Comparison of ENCODE assay signal across 8 cellular contexts in genomic region chr11:9615031-9615451, GRCh38. TPM values are rescaled to one million over a fixed set of nuclear protein-coding genes. Genes with fewer than 3 reads are reported as not detected.
DNase-seq lines count a peak whose midpoint lies in the region; ATAC-seq, FAIRE-seq and TF ChIP-seq lines count a peak whose summit lies in the region.

No MANE protein-coding gene starts in this region.

- no peak overlapping the region for H2AFZ ChIP-seq in GM12878 (ENCODE audit: control insufficient read depth, low read depth, low read length)
- H2AFZ ChIP-seq in neuronal stem cell (ENCODE audit: low read length), result no peak overlapping the region

- no peaks in the 10 kb centered on the region for H4K20me1 ChIP-seq in GM12878 (ENCODE audit: control insufficient read depth, insufficient read depth)

- no peak overlapping the region for H2BK120ac ChIP-seq in neuronal stem cell (ENCODE audit: low read depth, low read length)

- RAD21 ChIA-PET in GM12878 (lab: Charles Lee; ENCODE audit: unreplicated experiment), result interaction anchor here (0.8 kb wide), 1 partner anchor 49 kb away, joined by 3 read pairs; the partner anchor contains the start of gene SWAP70

- 0% methylated on average over 2 of the region's 2 CpGs for WGBS in GM12878 (ENCODE audit: insufficient coverage, insufficient replicate concordance, low lambda C conversion rate, missing lambda C conversion rate)
- no CpG with 5 or more reads among the region's 2 CpGs for WGBS in neuronal stem cell (ENCODE audit: extremely low coverage in 2 of 2, insufficient read length in 2 of 2, insufficient replicate concordance in 1 of 2), 2 donors
- 58 to 63% methylated on average over 2 of the region's 2 CpGs for WGBS in aorta, 2 donors

- BruUV-seq in GM12878 (replicated peaks; lab: Mats Ljungman, UMichigan), result no TSS peak

- H4K91ac ChIP-seq in neuronal stem cell (ENCODE audit: low read depth, low read length, poor library complexity), result no peak overlapping the region

- H3K14ac ChIP-seq in neuronal stem cell (ENCODE audit: low read length), result no peak overlapping the region

- peak; percentile 65 for DNase-seq in GM06990 (ENCODE audit: extremely low read depth, insufficient read length)
- DNase-seq in GM12878 (ENCODE audit: low read depth, low spot score), result peak; percentile 77
- DNase-seq in neuronal stem cell (ENCODE audit: low spot score), result no peak
- no peak for DNase-seq in H7
- no peak for DNase-seq in activated CD8-positive, alpha-beta memory T cell treated with anti-CD3 and anti-CD28 coated beads, Interleukin-2, amount 50 U/mL, for 48 hours
- DNase-seq in aorta, result no peak

- H3K18ac ChIP-seq in neuronal stem cell (ENCODE audit: low read length), result no peak overlapping the region

- peak overlapping the region; percentile 91 for H3K27ac ChIP-seq in GM12878 (ENCODE audit: control insufficient read depth, insufficient read depth)
- no peak overlapping the region for H3K27ac ChIP-seq in neuronal stem cell (replicated peaks; ENCODE audit: low read length)
- peak overlapping the region in 1 of 2 donors; percentile 76 for H3K27ac ChIP-seq in aorta (ENCODE audit: low read depth in 1 of 2, low read length in 2 of 2)

- intact Hi-C loops in GM12878 (cut with micrococcal nuclease; ENCODE audit: unreplicated experiment), result loop anchor here (2.0 to 10.0 kb wide), 2 partner anchors 48 to 690 kb away; partner anchors contain the start of gene ADM
- intact Hi-C loops in aorta (cut with DNase I), result loop anchor here in 1 of 2 donors (5.0 to 10.0 kb wide), 2 partner anchors 80 to 132 kb away; no protein-coding TSS in a partner anchor

- no peak overlapping the region for H4K8ac ChIP-seq in neuronal stem cell (ENCODE audit: low read depth, low read length)

- peak; percentile 22 for ATAC-seq in GM19468 (IDR thresholded peaks at IDR 0.05; ENCODE audit: extremely low read depth, unreplicated experiment)
- peak; percentile 60 for ATAC-seq in HG03460 (IDR thresholded peaks at IDR 0.05; ENCODE audit: unreplicated experiment)
- ATAC-seq in GM12878, result peak; percentile 75
- no peak for ATAC-seq in aorta (ENCODE audit: low FRiP score)

- TF ChIP-seq EP300 in GM12878 (IDR thresholded peaks at IDR 0.05; ENCODE audit: borderline replicate concordance in 1 of 2, control insufficient read depth in 1 of 2, low read depth in 2 of 2, low read length in 2 of 2), result peak; percentile 55 to 59; a peak in 2 of 4 replicates

- H3K4ac ChIP-seq in neuronal stem cell (ENCODE audit: low read length), result no peak overlapping the region

- H3K27me3 ChIP-seq in GM06990 (replicated peaks; ENCODE audit: control insufficient read depth, insufficient read depth, low read length) (no peaks in the 10 kb centered on the region), GM12878 (replicated peaks in 1 of 2; ENCODE audit: control insufficient read depth in 2 of 2, insufficient read depth in 2 of 2, low read length in 1 of 2) (no peaks in the 10 kb centered on the region), neuronal stem cell (ENCODE audit: control insufficient read depth in 3 of 3, insufficient read depth in 3 of 3, low read depth in 1 of 3, low read length in 3 of 3) (peaks cover 0 to 3% (median 0%) of the 10 kb centered on the region in 3 experiments), H7 (ENCODE audit: control insufficient read depth, insufficient read depth, low read length) (no peaks in the 10 kb centered on the region), aorta (ENCODE audit: control insufficient read depth in 1 of 2, insufficient read depth in 2 of 2, low read length in 1 of 2) (no peaks in the 10 kb centered on the region)

- peak overlapping the region; percentile 75 for H3K4me2 ChIP-seq in GM12878 (ENCODE audit: control insufficient read depth, insufficient read depth)
- no peak overlapping the region for H3K4me2 ChIP-seq in neuronal stem cell (ENCODE audit: insufficient read depth, low read length, poor library complexity, severe bottlenecking)

- in situ Hi-C loops in GM12878 (cut with MboI), result loop anchor here (10.0 kb wide), 1 partner anchor 690 kb away; the partner anchor contains the start of gene ADM

- H3K9me3 ChIP-seq in GM12878 (replicated peaks; ENCODE audit: control insufficient read depth, insufficient read depth, low read length), result no peaks in the 10 kb centered on the region; the same call in 2 of the 3 replicates
- H3K9me3 ChIP-seq in neuronal stem cell (replicated peaks in 1 of 2; ENCODE audit: control insufficient read depth in 2 of 2, insufficient read depth in 1 of 2, low read depth in 1 of 2, low read length in 2 of 2), result peaks cover 0 to 4% of the 10 kb centered on the region in 2 donors
- H3K9me3 ChIP-seq in aorta (ENCODE audit: control insufficient read depth, low read length), result no peaks in the 10 kb centered on the region

- H2AK5ac ChIP-seq in neuronal stem cell (ENCODE audit: low read depth, low read length), result peak overlapping the region; percentile 14

- H3K4me1 ChIP-seq in GM12878 (ENCODE audit: control insufficient read depth, insufficient read depth, low read length), result peaks cover 43% of the 10 kb centered on the region
- peaks cover 0 to 13% of the 10 kb centered on the region in 2 donors for H3K4me1 ChIP-seq in neuronal stem cell (ENCODE audit: control insufficient read depth in 2 of 2, insufficient read depth in 1 of 2, low read depth in 1 of 2, low read length in 2 of 2)
- H3K4me1 ChIP-seq in aorta (ENCODE audit: control insufficient read depth in 1 of 2, insufficient read depth in 2 of 2, low read length in 2 of 2), result peaks cover 2 to 6% of the 10 kb centered on the region in 2 donors

- peak; percentile 44 for FAIRE-seq in GM12878 (lab: Jason Lieb, UNC)

- no peaks in the 10 kb centered on the region for H3K79me2 ChIP-seq in GM12878 (ENCODE audit: control insufficient read depth, insufficient read depth, low read length)

- no peak overlapping the region for H2BK15ac ChIP-seq in neuronal stem cell (ENCODE audit: low read length)

- H3K4me3 ChIP-seq in GM06990 (replicated peaks; ENCODE audit: low read depth, low read length) (peak overlapping the region; percentile 53), GM12878 (peak overlapping the region; percentile 68), neuronal stem cell (ENCODE audit: low read length in 2 of 2) (no peak overlapping the region), H7 (ENCODE audit: insufficient read depth, low read depth, low read length) (no peak overlapping the region), aorta (ENCODE audit: low read length in 2 of 2) (no peak overlapping the region)

- SMC1A ChIA-PET in GM12878 (lab: Charles Lee; ENCODE audit: uncharacterized antibody, unreplicated experiment), result no interaction called here

- TF ChIP-seq RAD21 in GM12878 (IDR thresholded peaks at IDR 0.05; ENCODE audit: insufficient read depth, low read depth, low read length), result peak; percentile 3; the same call in 1 of the 2 replicates

- H2BK12ac ChIP-seq in neuronal stem cell (ENCODE audit: low read length), result no peak overlapping the region

- H3K9ac ChIP-seq in GM12878 (ENCODE audit: control insufficient read depth, insufficient read depth, low read length) (peak overlapping the region; percentile 79), neuronal stem cell (ENCODE audit: low read depth, low read length, poor library complexity) (no peak overlapping the region)

- no peaks in the 10 kb centered on the region for H3K79me1 ChIP-seq in neuronal stem cell (ENCODE audit: low read depth, low read length)

- CTCF ChIA-PET in GM12878 (lab: Yijun Ruan, JAX), result interaction anchor here (7.0 kb wide), 1 partner anchor 134 kb away, joined by 126 read pairs; no protein-coding TSS in a partner anchor

- POLR2A ChIA-PET in GM12878 (lab: Charles Lee), result no interaction called here

- H2BK5ac ChIP-seq in neuronal stem cell (ENCODE audit: low read length), result no peak overlapping the region

- no peak for TF ChIP-seq POLR2A in GM12878 (IDR thresholded peaks at IDR 0.05; ENCODE audit: low read depth, low read length)

- H3K36me3 ChIP-seq in GM06990 (ENCODE audit: control insufficient read depth, insufficient read depth, low read length), result no peaks in the 10 kb centered on the region
- H3K36me3 ChIP-seq in GM12878 (ENCODE audit: control insufficient read depth in 2 of 2, insufficient read depth in 2 of 2, low read length in 1 of 2), result no peaks in the 10 kb centered on the region
- H3K36me3 ChIP-seq in neuronal stem cell (replicated peaks in 1 of 2; ENCODE audit: control insufficient read depth in 2 of 2, insufficient read depth in 2 of 2, low read length in 2 of 2), result no peaks in the 10 kb centered on the region
- H3K36me3 ChIP-seq in H7 (replicated peaks; ENCODE audit: control insufficient read depth, insufficient read depth, low read length), result no peaks in the 10 kb centered on the region
- no peaks in the 10 kb centered on the region for H3K36me3 ChIP-seq in aorta (ENCODE audit: control insufficient read depth in 1 of 2, insufficient read depth in 2 of 2, low read length in 1 of 2)

- H3K23ac ChIP-seq in neuronal stem cell (ENCODE audit: low read depth, low read length, poor library complexity), result no peak overlapping the region

- no peak for TF ChIP-seq CTCF in GM06990 (IDR thresholded peaks at IDR 0.05; ENCODE audit: insufficient read depth, low read length, poor library complexity, severe bottlenecking)
- no peak for TF ChIP-seq CTCF in GM12878 (IDR thresholded peaks at IDR 0.05 in 2 of 3, conservative IDR thresholded peaks at IDR 0.05 in 1 of 3; ENCODE audit: control insufficient read depth in 2 of 3, extremely low read depth in 1 of 3, insufficient read depth in 1 of 3, low read depth in 3 of 3, low read length in 3 of 3)

RNA-seq across cellular contexts. Expression of gene WEE1, which starts 41.6 kb away (rescaled TPM):
- 98.0 and 98.8 TPM in 2 replicates for total RNA-seq in GM12878 (2013; cell fraction: nucleolus; rRNA removed)
- 53.9 and 58.4 TPM in 2 replicates for total RNA-seq in GM12878 (2014; rRNA removed)
- 51.1 and 51.4 TPM in 2 replicates for total RNA-seq in GM12878 (2014; rRNA removed; fragmentation: Illumina TruSeq; extraction: Trizol)
- total RNA-seq in GM12878 (2021), result 51.7 and 58.0 TPM in 2 replicates
- 10.7 TPM for polyA plus RNA-seq in GM12878 (2011; ENCODE audit: low read depth)
- 54.1 and 71.9 TPM in 2 replicates for polyA plus RNA-seq in GM12878 (2011; rRNA removed)
- 17.6 and 21.0 TPM in 2 replicates for polyA plus RNA-seq in GM12878 (2011; cell fraction: cytosol; rRNA removed)
- 46.7 and 55.2 TPM in 2 replicates for polyA plus RNA-seq in GM12878 (2011; cell fraction: nucleus; rRNA removed)
- polyA plus RNA-seq in GM12878 (2012), result 16.9 and 21.6 TPM in 2 replicates
- polyA plus RNA-seq in GM12878 (2014; fragmentation: Illumina TruSeq; extraction: Trizol), result 69.5 and 84.0 TPM in 2 replicates
- 10 to 100 TPM; 20.6 to 22.2 TPM for polyA plus RNA-seq in GM12878 (2014; fragmentation: Nextera tagmentation; extraction: Ambion mirVana)
- polyA plus RNA-seq in GM12878 (2014; rRNA removed), result 39.6 and 41.0 TPM in 2 replicates
- 10 to 100 TPM; 13.8 to 28.0 TPM for polyA plus RNA-seq in GM12878 (2016; fragmentation: Nextera tagmentation; extraction: Ambion mirVana)
- 26.8 and 46.9 TPM in 2 replicates for polyA minus RNA-seq in GM12878 (2011; rRNA and poly(A)+ RNA removed)
- 13.4 and 19.4 TPM in 2 replicates for polyA minus RNA-seq in GM12878 (2011; cell fraction: cytosol; rRNA and poly(A)+ RNA removed)
- 35.7 and 71.9 TPM in 2 replicates for polyA minus RNA-seq in GM12878 (2011; cell fraction: nucleus; rRNA and poly(A)+ RNA removed)
- 47.6 TPM for polyA plus RNA-seq in neuronal stem cell (2013, experiment 1 of 2)
- polyA plus RNA-seq in neuronal stem cell (2013, experiment 2 of 2), result 47.9 TPM
- total RNA-seq in H7 (2014; rRNA removed; shearing (Covaris generic)), result 125 and 176 TPM in 2 replicates
- 10 to 100 TPM; 19.5 to 41.3 TPM for total RNA-seq in aorta
- polyA plus RNA-seq in aorta, result 10 to 100 TPM in 1 of 2 donors, 1 to 10 TPM in 1; 9.3 to 28.9 TPM

RNA-seq across cellular contexts. Expression of gene SWAP70, which starts 48.8 kb away (rescaled TPM):
- 27.9 and 32.6 TPM in 2 replicates for total RNA-seq in GM12878 (2013; cell fraction: nucleolus; rRNA removed)
- total RNA-seq in GM12878 (2014; rRNA removed) (35.9 and 40.5 TPM in 2 replicates), GM12878 (2014; rRNA removed; fragmentation: Illumina TruSeq; extraction: Trizol) (61.1 and 62.4 TPM in 2 replicates), GM12878 (2021) (53.0 and 54.0 TPM in 2 replicates), aorta (10 to 100 TPM; 64.4 to 69.0 TPM)
- polyA plus RNA-seq in GM12878 (2011; ENCODE audit: low read depth), result 24.7 TPM
- polyA plus RNA-seq in GM12878 (2011; rRNA removed) (20.6 and 25.0 TPM in 2 replicates), GM12878 (2014; fragmentation: Illumina TruSeq; extraction: Trizol) (60.9 and 69.6 TPM in 2 replicates), GM12878 (2014; fragmentation: Nextera tagmentation; extraction: Ambion mirVana) (10 to 100 TPM; 28.7 to 30.9 TPM), GM12878 (2014; rRNA removed) (32.6 and 36.7 TPM in 2 replicates), GM12878 (2016; fragmentation: Nextera tagmentation; extraction: Ambion mirVana) (10 to 100 TPM; 46.6 to 51.8 TPM), aorta (10 to 100 TPM; 15.8 to 29.8 TPM)
- 11.5 and 15.5 TPM in 2 replicates for polyA plus RNA-seq in GM12878 (2011; cell fraction: cytosol; rRNA removed)
- 5.0 and 8.3 TPM in 2 replicates for polyA plus RNA-seq in GM12878 (2011; cell fraction: nucleus; rRNA removed)
- 32.6 and 42.6 TPM in 2 replicates for polyA plus RNA-seq in GM12878 (2012)
- 20.6 and 22.3 TPM in 2 replicates for polyA minus RNA-seq in GM12878 (2011; rRNA and poly(A)+ RNA removed)
- 11.2 and 13.0 TPM in 2 replicates for polyA minus RNA-seq in GM12878 (2011; cell fraction: cytosol; rRNA and poly(A)+ RNA removed)
- 4.5 and 9.9 TPM in 2 replicates for polyA minus RNA-seq in GM12878 (2011; cell fraction: nucleus; rRNA and poly(A)+ RNA removed)
- polyA plus RNA-seq in neuronal stem cell (2013, experiment 1 of 2), result 20.5 TPM
- polyA plus RNA-seq in neuronal stem cell (2013, experiment 2 of 2), result 21.1 TPM
- 18.5 and 24.3 TPM in 2 replicates for total RNA-seq in H7 (2014; rRNA removed; shearing (Covaris generic))

Comparison
In these comparisons a context has a peak if more than half of its experiments do, and no peak if none do; other contexts are left out.
1. DNase-seq: peak in GM06990 (single experiment) and GM12878 (single experiment); none in neuronal stem cell (single experiment), H7 (single experiment), activated CD8-positive, alpha-beta memory T cell treated with anti-CD3 and anti-CD28 coated beads, Interleukin-2, amount 50 U/mL, for 48 hours (single experiment) and aorta (0 of 2).
2. H3K4me3 ChIP-seq: peak in GM06990 (single experiment) and GM12878 (single experiment); none in neuronal stem cell (0 of 2), H7 (single experiment) and aorta (0 of 2).